In genomic region chr9:38026840-38027527, GRCh38 we compare ENCODE assay signal across 11 cellular contexts. TPM values are rescaled to one million over a fixed set of nuclear protein-coding genes. Genes with fewer than 3 reads are reported as not detected.
DNase-seq lines count a peak whose midpoint lies in the region; ATAC-seq and TF ChIP-seq lines count a peak whose summit lies in the region.
"Had no signal": no experiment of that assay in that cellular context is flagged by ENCODE, and none has a peak within 500 bp of the region (broad histone marks: within the 10 kb centered on the region; RNA-seq: fewer than 3 reads in every experiment).

No MANE protein-coding gene starts in this region.

- H3K9me3 ChIP-seq in SK-N-SH (no peaks in the 10 kb centered on the region), upper lobe of right lung (no peaks in the 10 kb centered on the region)

- H3K79me2 ChIP-seq in SK-N-SH (ENCODE audit: insufficient read depth), result peaks cover 94% of the 10 kb centered on the region

- CTCF ChIA-PET in SK-N-SH (lab: Yijun Ruan, JAX), result interaction anchor here (0.9 to 1.9 kb wide), 7 partner anchors 10 to 122 kb away, joined by 3 to 6 read pairs (median 4); partner anchors contain the start of gene SHB
- CTCF ChIA-PET in MCF 10A (lab: Yijun Ruan, JAX), result interaction anchor here (0.6 to 5.7 kb wide), 8 partner anchors 9 to 339 kb away, joined by 3 to 48 read pairs (median 4); partner anchors contain the start of gene SHB

- no peaks in the 10 kb centered on the region for H4K20me1 ChIP-seq in SK-N-SH (ENCODE audit: insufficient read depth)

- H2AFZ ChIP-seq in SK-N-SH (ENCODE audit: low read depth), result no peak overlapping the region

- WGBS in SK-N-SH (ENCODE audit: low lambda C conversion rate), result 71% methylated on average over 6 of the region's 6 CpGs

- H3K9me3 Mint-ChIP-seq in MCF 10A (ENCODE audit: unreplicated experiment) (no peaks in the 10 kb centered on the region), mesothelial cell of epicardium (no peaks in the 10 kb centered on the region)

- H3K4me1 Mint-ChIP-seq in MCF 10A (ENCODE audit: insufficient read depth, unreplicated experiment), result peaks cover 49% of the 10 kb centered on the region
- H3K4me1 Mint-ChIP-seq in mesothelial cell of epicardium, result peaks cover 85% of the 10 kb centered on the region

- H3K4me3 ChIP-seq in SK-N-SH (ENCODE audit: low read depth in 2 of 2, low read length in 1 of 2) (no peak overlapping the region), upper lobe of right lung (no peak overlapping the region)

- H3K4me1 ChIP-seq in SK-N-SH (ENCODE audit: control insufficient read depth in 1 of 2, insufficient read depth in 2 of 2, low read depth in 1 of 2, low read length in 1 of 2), result peaks cover 62 to 80% of the 10 kb centered on the region in 2 experiments
- H3K4me1 ChIP-seq in upper lobe of right lung, result peaks cover 59% of the 10 kb centered on the region

- no peaks in the 10 kb centered on the region for H3K9me2 ChIP-seq in SK-N-SH

- ATAC-seq in SK-N-SH treated with all-trans-retinoic acid at 6 μM for 48 hours (no peak; the same call in 2 of the 3 replicates), upper lobe of right lung (peak; percentile 5), GM19395 (IDR thresholded peaks at IDR 0.05; ENCODE audit: unreplicated experiment) (no peak)

- intact Hi-C loops in MCF 10A (cut with micrococcal nuclease) (loop anchor here (2.0 kb wide), 1 partner anchor 40 kb away; no protein-coding TSS in a partner anchor), upper lobe of right lung (cut with DNase I) (no loop called here)

- peak overlapping the region; percentile 62 for H3K4me2 ChIP-seq in SK-N-SH

- H3K27ac ChIP-seq in SK-N-SH (ENCODE audit: low read depth in 2 of 2, low read length in 1 of 2) (peak overlapping the region; percentile 88 to 100), upper lobe of right lung (peak overlapping the region; percentile 74)

- no peaks in the 10 kb centered on the region for H3K27me3 Mint-ChIP-seq in MCF 10A (ENCODE audit: insufficient read depth, unreplicated experiment)
- no peaks in the 10 kb centered on the region for H3K27me3 Mint-ChIP-seq in mesothelial cell of epicardium (ENCODE audit: low read depth)

- H3K27me3 ChIP-seq in SK-N-SH (ENCODE audit: insufficient read depth), result no peaks in the 10 kb centered on the region
- H3K27me3 ChIP-seq in upper lobe of right lung, result no peaks in the 10 kb centered on the region

- H3K36me3 Mint-ChIP-seq in MCF 10A (ENCODE audit: insufficient read depth, unreplicated experiment) (peaks cover 6% of the 10 kb centered on the region), mesothelial cell of epicardium (no peaks in the 10 kb centered on the region)

- TF ChIP-seq CTCF in SK-N-SH (IDR thresholded peaks at IDR 0.05), result no peak
- TF ChIP-seq CTCF in MCF 10A (IDR thresholded peaks at IDR 0.05; ENCODE audit: unreplicated experiment), result no peak
- TF ChIP-seq CTCF in mesothelial cell of epicardium (IDR thresholded peaks at IDR 0.05; ENCODE audit: unreplicated experiment), result no peak
- no peak for TF ChIP-seq CTCF in upper lobe of right lung (IDR thresholded peaks at IDR 0.05)

- no peak for TF ChIP-seq RAD21 in SK-N-SH (IDR thresholded peaks at IDR 0.05; ENCODE audit: low read length)

- POLR2A ChIA-PET in SK-N-SH (lab: Yijun Ruan, JAX), result no interaction called here
- POLR2A ChIA-PET in MCF 10A (lab: Yijun Ruan, JAX), result interaction anchor here (0.7 to 5.6 kb wide), 12 partner anchors 10 to 69 kb away, joined by 3 to 57 read pairs (median 6); partner anchors contain the start of gene SHB

- H3K9ac ChIP-seq in SK-N-SH, result peak overlapping the region; percentile 64

- peak overlapping the region; percentile 42 for H3K27ac Mint-ChIP-seq in MCF 10A (ENCODE audit: low read depth, unreplicated experiment)
- H3K27ac Mint-ChIP-seq in mesothelial cell of epicardium, result peak overlapping the region; percentile 100

- TF ChIP-seq EP300 in SK-N-SH (IDR thresholded peaks at IDR 0.05; ENCODE audit: borderline replicate concordance in 1 of 2, low read depth in 1 of 2, low read length in 1 of 2), result no peak

- H3K4me3 Mint-ChIP-seq in MCF 10A (ENCODE audit: unreplicated experiment) (peak overlapping the region; percentile 38), mesothelial cell of epicardium (no peak overlapping the region)

- no peak for DNase-seq in SK-N-SH
- DNase-seq in MCF 10A (ENCODE audit: unreplicated experiment), result no peak
- no peak for DNase-seq in mesothelial cell of epicardium (ENCODE audit: low spot score in 2 of 2, unreplicated experiment in 2 of 2)
- no peak for DNase-seq in upper lobe of right lung
- no peak for DNase-seq in NCI-H1105 (lab: John Stamatoyannopoulos, UW)
- DNase-seq in RPMI8226, result no peak
- DNase-seq: activated effector memory CD4-positive, alpha-beta T cell treated with Interleukin-2 at 50 U/mL for 16 hours; NCI-H226; T-helper 9 cell had no signal

- peaks cover 35% of the 10 kb centered on the region for H3F3A ChIP-seq in SK-N-SH (replicated peaks; ENCODE audit: insufficient read depth)

- no TSS peak for BruUV-seq in MCF 10A (replicated peaks; lab: Mats Ljungman, UMichigan)

- H3K36me3 ChIP-seq in SK-N-SH (replicated peaks in 1 of 2; ENCODE audit: control insufficient read depth in 1 of 2, insufficient read depth in 2 of 2, low read length in 1 of 2) (peaks cover 0 to 7% of the 10 kb centered on the region in 2 experiments), upper lobe of right lung (no peaks in the 10 kb centered on the region)

TF ChIP-seq in SK-N-SH, 30 proteins besides CTCF, POLR2A, EP300 and RAD21:
- TF ChIP-seq MAX (IDR thresholded peaks at IDR 0.05; ENCODE audit: low read depth), result 0 out of 2 replicates have a peak, but pooled peaks have one; percentile 21
- TF ChIP-seq PBX3 (IDR thresholded peaks at IDR 0.05), result no peak
- no peak for TF ChIP-seq RCOR1 (IDR thresholded peaks at IDR 0.05; ENCODE audit: low read length)
- no peak for TF ChIP-seq GABPA (IDR thresholded peaks at IDR 0.05; ENCODE audit: low read depth)
- TF ChIP-seq EZH2phosphoT487 (IDR thresholded peaks at IDR 0.05; ENCODE audit: borderline replicate concordance, low read depth), result no peak

TF ChIP-seq in SK-N-SH treated with all-trans-retinoic acid at 6 μM for 48 hours, 23 proteins besides CTCF, POLR2A, EP300 and RAD21 (continues in another document):
- TF ChIP-seq OSR1 (CRISPR knock-in tag; IDR thresholded peaks at IDR 0.05) (no peak), ARNTL (CRISPR knock-in tag; IDR thresholded peaks at IDR 0.05; ENCODE audit: borderline replicate concordance, low read depth) (no peak), BACH2 (CRISPR knock-in tag; IDR thresholded peaks at IDR 0.05; ENCODE audit: borderline replicate concordance) (no peak), ZFP30 (CRISPR knock-in tag; IDR thresholded peaks at IDR 0.05) (no peak), PPARA (CRISPR knock-in tag; IDR thresholded peaks at IDR 0.05; ENCODE audit: borderline replicate concordance) (no peak), TSHZ2 (CRISPR knock-in tag; IDR thresholded peaks at IDR 0.05) (no peak), PATZ1 (CRISPR knock-in tag; IDR thresholded peaks at IDR 0.05; ENCODE audit: borderline replicate concordance) (no peak), ZNF565 (CRISPR knock-in tag; conservative IDR thresholded peaks at IDR 0.05; ENCODE audit: low read depth) (no peak), SNAI2 (CRISPR knock-in tag; IDR thresholded peaks at IDR 0.05) (no peak), CSDC2 (CRISPR knock-in tag; IDR thresholded peaks at IDR 0.05) (no peak), ISL1 (CRISPR knock-in tag; IDR thresholded peaks at IDR 0.05) (no peak), GLIS3 (CRISPR knock-in tag; IDR thresholded peaks at IDR 0.05) (no peak)

RNA-seq across cellular contexts. Expression of gene SHB, which starts 42.0 kb away (rescaled TPM):
- polyA plus RNA-seq in SK-N-SH (2012; rRNA removed), result 20.5 and 26.0 TPM in 2 replicates
- 14.2 and 18.7 TPM in 2 replicates for polyA plus RNA-seq in SK-N-SH (2012; cell fraction: cytosol; rRNA removed)
- 21.7 and 22.0 TPM in 2 replicates for polyA plus RNA-seq in SK-N-SH (2012; cell fraction: nucleus; rRNA removed)
- total RNA-seq in MCF 10A (2022) (22.3 and 29.6 TPM in 2 replicates), mesothelial cell of epicardium (33.7 to 35.5 TPM (median 35.4 TPM) in 3 replicates), upper lobe of right lung (33.4 TPM)
